Comparison of ENCODE assay signal across 2 cellular contexts in genomic region chr22:36198482-36198881, GRCh38.
TF ChIP-seq lines count a peak whose summit lies in the region.

No MANE protein-coding gene starts in this region.

TF ChIP-seq in IMR-90, 13 proteins besides CTCF, POLR2A, EP300 and RAD21:
- TF ChIP-seq CEBPB (IDR thresholded peaks at IDR 0.05; ENCODE audit: low read depth, low read length), result no peak
- TF ChIP-seq RCOR1 (IDR thresholded peaks at IDR 0.05; ENCODE audit: insufficient replicate concordance, low read length), result no peak
- TF ChIP-seq USF2 (IDR thresholded peaks at IDR 0.05; ENCODE audit: low read depth, low read length), result no peak
- no peak for TF ChIP-seq MAZ (IDR thresholded peaks at IDR 0.05; ENCODE audit: borderline replicate concordance, low read depth, low read length)
- no peak for TF ChIP-seq CHD1 (IDR thresholded peaks at IDR 0.05; ENCODE audit: low read depth, low read length)
- no peak for TF ChIP-seq NFE2L2 (IDR thresholded peaks at IDR 0.05; ENCODE audit: low read depth, low read length)

TF ChIP-seq in H1, 55 proteins besides CTCF, POLR2A, EP300 and RAD21:
- TF ChIP-seq BACH1 (IDR thresholded peaks at IDR 0.05; ENCODE audit: low read length) (no peak), HDAC6 (IDR thresholded peaks at IDR 0.05; ENCODE audit: low read depth, low read length) (no peak), NRF1 (IDR thresholded peaks at IDR 0.05; ENCODE audit: low read depth, low read length) (no peak), TCF12 (IDR thresholded peaks at IDR 0.05; ENCODE audit: low read depth, low read length) (no peak), NANOG (IDR thresholded peaks at IDR 0.05; ENCODE audit: insufficient read depth, low read depth, low read length, poor library complexity, severe bottlenecking) (no peak), HDAC2 (IDR thresholded peaks at IDR 0.05; ENCODE audit: borderline replicate concordance in 1 of 2, low read depth in 2 of 2, low read length in 2 of 2) (no peak), MAFK (IDR thresholded peaks at IDR 0.05; ENCODE audit: low read depth, low read length) (no peak), MAX (IDR thresholded peaks at IDR 0.05) (no peak), RFX5 (IDR thresholded peaks at IDR 0.05; ENCODE audit: borderline replicate concordance, low read depth, low read length) (no peak), JUN (IDR thresholded peaks at IDR 0.05; ENCODE audit: low read depth, low read length) (no peak), TBP (IDR thresholded peaks at IDR 0.05; ENCODE audit: low read depth, low read length) (no peak), SP2 (IDR thresholded peaks at IDR 0.05; ENCODE audit: low read length) (no peak)
